ENCODE assay signal across 23 cellular contexts in genomic region chr9:122788831-122789230, GRCh38. TPM values are rescaled to one million over a fixed set of nuclear protein-coding genes. Genes with fewer than 3 reads are reported as not detected.
A peak's percentile ranks its signal among the peaks of the same experiment; 100 is the strongest.
DNase-seq lines count a peak whose midpoint lies in the region; ATAC-seq, FAIRE-seq and TF ChIP-seq lines count a peak whose summit lies in the region.
"Had no signal": no experiment of that assay in that cellular context is flagged by ENCODE, and none has a peak within 500 bp of the region (broad histone marks: within the 10 kb centered on the region; RNA-seq: fewer than 3 reads in every experiment).

TSS of gene OR5C1 (plus strand) at chr9:122788933. CDS start at chr9:122788933, 0 bp downstream.

- H2BK20ac ChIP-seq in IMR-90 (ENCODE audit: low read depth, low read length), result peak within 1 kb of the TSS; percentile 74
- no peak within 1 kb of the TSS for H2BK20ac ChIP-seq in H1 (ENCODE audit: low read length)

- no peak within 1 kb of the TSS for H3K4me3 ChIP-seq in left ventricle myocardium inferior
- H3K4me3 ChIP-seq in IMR-90 (ENCODE audit: insufficient read depth, low read depth, low read length), result no peak within 1 kb of the TSS
- H3K4me3 ChIP-seq in H1 (ENCODE audit: extremely low read depth in 1 of 4, insufficient read depth in 2 of 4, low read depth in 3 of 4, low read length in 4 of 4), result no peak within 1 kb of the TSS
- no peak within 1 kb of the TSS for H3K4me3 ChIP-seq in neuronal stem cell (ENCODE audit: low read length in 2 of 2)
- no peak within 1 kb of the TSS for H3K4me3 ChIP-seq in CD8-positive, alpha-beta T cell (ENCODE audit: low read depth, low read length)
- H3K4me3 ChIP-seq: GM23248, HAP-1 had no signal

- H4K8ac ChIP-seq in IMR-90 (ENCODE audit: low read depth in 2 of 2, low read length in 2 of 2), result no peak within 1 kb of the TSS
- 0 out of 2 replicates have a peak within 1 kb of the TSS, but pooled peaks have one; percentile 16 for H4K8ac ChIP-seq in H1 (ENCODE audit: extremely low read depth, insufficient read depth, low read length)
- H4K8ac ChIP-seq in neuronal stem cell (ENCODE audit: low read depth, low read length), result no peak within 1 kb of the TSS

- no peaks in the 10 kb centered on the region for H3K9me3 ChIP-seq in left ventricle myocardium inferior (replicated peaks)
- no peaks in the 10 kb centered on the region for H3K9me3 ChIP-seq in IMR-90 (ENCODE audit: control insufficient read depth, insufficient read depth, low read length)
- H3K9me3 ChIP-seq in H1 (ENCODE audit: insufficient read depth in 2 of 2, low read depth in 1 of 2, low read length in 1 of 2), result peaks cover 46 to 59% of the 10 kb centered on the region in 2 experiments
- H3K9me3 ChIP-seq in neuronal stem cell (replicated peaks in 1 of 2; ENCODE audit: control insufficient read depth in 2 of 2, insufficient read depth in 1 of 2, low read depth in 1 of 2, low read length in 2 of 2), result peaks cover 0 to 12% of the 10 kb centered on the region in 2 donors
- H3K9me3 ChIP-seq in CD8-positive, alpha-beta T cell (ENCODE audit: low read length), result no peaks in the 10 kb centered on the region
- H3K9me3 ChIP-seq: Caco-2, HAP-1 had no signal

- no peaks in the 10 kb centered on the region for H3K4me1 Mint-ChIP-seq in CD8-positive, alpha-beta T cell (ENCODE audit: low read depth)
- H3K4me1 Mint-ChIP-seq: CD4-positive, alpha-beta memory T cell had no signal

- H3K18ac ChIP-seq in IMR-90 (ENCODE audit: low read depth, low read length) (no peak within 1 kb of the TSS), H1 (ENCODE audit: extremely low read depth, low read length) (no peak within 1 kb of the TSS), neuronal stem cell (ENCODE audit: low read length) (peak within 1 kb of the TSS; percentile 21)

- H2AK5ac ChIP-seq in IMR-90 (ENCODE audit: low read depth, low read length) (peak within 1 kb of the TSS; percentile 13; the same call in 1 of the 2 replicates), H1 (ENCODE audit: low read depth, low read length) (no peak within 1 kb of the TSS), neuronal stem cell (ENCODE audit: low read depth, low read length) (no peak within 1 kb of the TSS)

- no peak for TF ChIP-seq EP300 in H1 (IDR thresholded peaks at IDR 0.05; ENCODE audit: borderline replicate concordance in 1 of 2, low read depth in 2 of 2, low read length in 2 of 2)

- TF ChIP-seq RAD21 in IMR-90 (IDR thresholded peaks at IDR 0.05; ENCODE audit: low read length), result no peak
- TF ChIP-seq RAD21 in H1 (IDR thresholded peaks at IDR 0.05 in 1 of 2, conservative IDR thresholded peaks at IDR 0.05 in 1 of 2; ENCODE audit: low read depth in 2 of 2, low read length in 2 of 2), result no peak

- H3K79me2 ChIP-seq in H1 (ENCODE audit: control insufficient read depth in 1 of 2, insufficient read depth in 2 of 2, low read length in 2 of 2), result no peaks in the 10 kb centered on the region

- H3K4ac ChIP-seq in IMR-90 (ENCODE audit: low read depth, low read length) (peak within 1 kb of the TSS; percentile 51; the same call in 1 of the 2 replicates), H1 (replicated peaks; ENCODE audit: insufficient read length, low read depth, low read length) (no peak within 1 kb of the TSS), neuronal stem cell (ENCODE audit: low read length) (no peak within 1 kb of the TSS)

- H2BK5ac ChIP-seq in IMR-90 (ENCODE audit: low read depth, low read length, poor library complexity, severe bottlenecking), result no peak within 1 kb of the TSS
- no peak within 1 kb of the TSS for H2BK5ac ChIP-seq in H1 (ENCODE audit: low read depth, low read length)
- H2BK5ac ChIP-seq in neuronal stem cell (ENCODE audit: low read length), result no peak within 1 kb of the TSS

- H2AFZ ChIP-seq in IMR-90 (replicated peaks; ENCODE audit: low read length, poor library complexity) (no peak within 1 kb of the TSS), H1 (ENCODE audit: low read length) (no peak within 1 kb of the TSS), neuronal stem cell (ENCODE audit: low read length) (no peak within 1 kb of the TSS)
- H2AFZ ChIP-seq: GM23248 had no signal

- no peak within 1 kb of the TSS for H3K27ac Mint-ChIP-seq in CD8-positive, alpha-beta T cell
- H3K27ac Mint-ChIP-seq: HFFc6 had no signal

- H3K9ac ChIP-seq in IMR-90 (ENCODE audit: low read depth, low read length) (no peak within 1 kb of the TSS), H1 (replicated peaks in 1 of 4; ENCODE audit: extremely low read depth in 1 of 4, low read depth in 3 of 4, low read length in 3 of 4) (no peak within 1 kb of the TSS), neuronal stem cell (ENCODE audit: low read depth, low read length, poor library complexity) (peak within 1 kb of the TSS; percentile 13)
- H3K9ac ChIP-seq: GM23248 had no signal

- dilution Hi-C loops in IMR-90 (cut with HindIII; ENCODE audit: low sequenced_read_pairs, unreplicated experiment), result no loop called here

- H3K9me1 ChIP-seq in IMR-90 (ENCODE audit: insufficient read depth, low read length), result peaks cover 15% of the 10 kb centered on the region

- H2BK15ac ChIP-seq in IMR-90 (ENCODE audit: low read depth, low read length) (0 out of 3 replicates have a peak within 1 kb of the TSS, but pooled peaks have one; percentile 51), H1 (ENCODE audit: low read length) (no peak within 1 kb of the TSS), neuronal stem cell (ENCODE audit: low read length) (no peak within 1 kb of the TSS)

- H2BK12ac ChIP-seq in H1 (ENCODE audit: low read depth, low read length) (no peak within 1 kb of the TSS), neuronal stem cell (ENCODE audit: low read length) (no peak within 1 kb of the TSS)

- H2AK9ac ChIP-seq in IMR-90 (replicated peaks; ENCODE audit: low read depth, low read length, poor library complexity), result no peak within 1 kb of the TSS

- H3K36me3 Mint-ChIP-seq in CD8-positive, alpha-beta T cell, result no peaks in the 10 kb centered on the region

- H4K91ac ChIP-seq in IMR-90 (ENCODE audit: insufficient read depth, low read depth, low read length) (peak within 1 kb of the TSS; percentile 60), H1 (replicated peaks; ENCODE audit: insufficient read length, low read length) (no peak within 1 kb of the TSS), neuronal stem cell (ENCODE audit: low read depth, low read length, poor library complexity) (no peak within 1 kb of the TSS)

- H3K14ac ChIP-seq in IMR-90 (replicated peaks; ENCODE audit: low read depth, low read length), result no peak within 1 kb of the TSS
- no peak within 1 kb of the TSS for H3K14ac ChIP-seq in H1 (ENCODE audit: insufficient read length)
- H3K14ac ChIP-seq in neuronal stem cell (ENCODE audit: low read length), result peak within 1 kb of the TSS; percentile 65

- CTCF ChIA-PET in IMR-90 (lab: Yijun Ruan, JAX) (no interaction called here), H1 (lab: Charles Lee; ENCODE audit: partially characterized antibody) (interaction anchor here (1.0 kb wide), 1 partner anchor 21 kb away, joined by 3 read pairs; no protein-coding TSS in a partner anchor)
- CTCF ChIA-PET in CD8-positive, alpha-beta T cell (lab: Charles Lee), result no interaction called here

- 77% methylated on average over 7 of the region's 12 CpGs; no CpG with 5 or more reads in 1 of the 2 experiments for WGBS in IMR-90 (ENCODE audit: extremely low coverage in 2 of 2, insufficient read length in 1 of 2), 2 experiments
- WGBS in H1 (ENCODE audit: extremely low coverage in 1 of 2, insufficient coverage in 1 of 2, insufficient read length in 1 of 2, insufficient replicate concordance in 2 of 2, low coverage in 1 of 2, low lambda C conversion rate in 2 of 2, missing lambda C conversion rate in 1 of 2), 2 experiments, result 87% methylated on average over 11 of the region's 12 CpGs; no CpG with 5 or more reads in 1 of the 2 experiments
- no CpG with 5 or more reads among the region's 12 CpGs for WGBS in neuronal stem cell (ENCODE audit: extremely low coverage in 2 of 2, insufficient read length in 2 of 2, insufficient replicate concordance in 1 of 2), 2 donors

- H3K56ac ChIP-seq in IMR-90 (ENCODE audit: extremely low read depth, insufficient read depth, low read length) (no peak within 1 kb of the TSS), H1 (replicated peaks; ENCODE audit: insufficient read length, low read depth, low read length) (no peak within 1 kb of the TSS)

- FAIRE-seq in H1 (lab: Jason Lieb, UNC), result no peak
- FAIRE-seq: G401.6, GM12892, GM19239 had no signal

- in situ Hi-C loops in IMR-90 (cut with MboI; ENCODE audit: low sequenced_read_pairs), result no loop called here

- H3K27ac ChIP-seq in left ventricle myocardium inferior (replicated peaks), result no peak within 1 kb of the TSS
- no peak within 1 kb of the TSS for H3K27ac ChIP-seq in IMR-90 (ENCODE audit: insufficient read depth, low read length)
- H3K27ac ChIP-seq in H1 (ENCODE audit: low read depth, low read length), result no peak within 1 kb of the TSS
- H3K27ac ChIP-seq in neuronal stem cell (replicated peaks; ENCODE audit: low read length), result no peak within 1 kb of the TSS
- H3K27ac ChIP-seq in CD8-positive, alpha-beta T cell (ENCODE audit: low read depth, low read length), result no peak within 1 kb of the TSS
- H3K27ac ChIP-seq: GM23248 had no signal

- no peaks in the 10 kb centered on the region for H3K23me2 ChIP-seq in H1 (ENCODE audit: low read depth, low read length)

- H4K5ac ChIP-seq in IMR-90 (ENCODE audit: low read depth, low read length) (no peak within 1 kb of the TSS), H1 (ENCODE audit: insufficient read length, low read depth, low read length) (no peak within 1 kb of the TSS)

- POLR2A ChIA-PET in IMR-90 (lab: Charles Lee; ENCODE audit: unreplicated experiment), result no interaction called here
- POLR2A ChIA-PET in H1 (lab: Charles Lee; ENCODE audit: partially characterized antibody), result no interaction called here
- POLR2A ChIA-PET in CD8-positive, alpha-beta T cell (lab: Charles Lee), result no interaction called here

- no peak within 1 kb of the TSS for H3K23ac ChIP-seq in IMR-90 (ENCODE audit: low read depth, low read length)
- no peak within 1 kb of the TSS for H3K23ac ChIP-seq in H1 (ENCODE audit: insufficient read length)
- peak within 1 kb of the TSS; percentile 70 for H3K23ac ChIP-seq in neuronal stem cell (ENCODE audit: low read depth, low read length, poor library complexity)

- TF ChIP-seq POLR2A in IMR-90 (IDR thresholded peaks at IDR 0.05; ENCODE audit: low read depth, low read length), result no peak
- TF ChIP-seq POLR2A in H1 (IDR thresholded peaks at IDR 0.05; ENCODE audit: control extremely low read depth in 1 of 2, low read depth in 2 of 2, low read length in 2 of 2), result no peak

- TF ChIP-seq CTCF in left ventricle myocardium inferior (IDR thresholded peaks at IDR 0.05; ENCODE audit: borderline replicate concordance), result no peak
- no peak for TF ChIP-seq CTCF in IMR-90 (conservative IDR thresholded peaks at IDR 0.05; ENCODE audit: low read depth, low read length)
- TF ChIP-seq CTCF in H1 (IDR thresholded peaks at IDR 0.05; ENCODE audit: control extremely low read depth in 1 of 3, insufficient read depth in 1 of 3, low read depth in 1 of 3, low read length in 3 of 3), result no peak
- TF ChIP-seq CTCF in CD8-positive, alpha-beta T cell (IDR thresholded peaks at IDR 0.05), result no peak

- H3K4me1 ChIP-seq in left ventricle myocardium inferior (no peaks in the 10 kb centered on the region), IMR-90 (ENCODE audit: control insufficient read depth, insufficient read depth, low read length) (peaks cover 13% of the 10 kb centered on the region), H1 (replicated peaks in 1 of 4; ENCODE audit: control insufficient read depth in 3 of 4, insufficient read depth in 4 of 4, low read length in 3 of 4) (no peaks in the 10 kb centered on the region), neuronal stem cell (ENCODE audit: control insufficient read depth in 2 of 2, insufficient read depth in 1 of 2, low read depth in 1 of 2, low read length in 2 of 2) (no peaks in the 10 kb centered on the region)
- H3K4me1 ChIP-seq in CD8-positive, alpha-beta T cell (ENCODE audit: insufficient read depth, low read length), result no peaks in the 10 kb centered on the region
- H3K4me1 ChIP-seq: HAP-1 had no signal

- intact Hi-C loops in Right ventricle myocardium inferior (cut with DNase I) (no loop called here), left ventricle myocardium inferior (cut with micrococcal nuclease) (no loop called here), IMR-90 (cut with micrococcal nuclease) (no loop called here)
- intact Hi-C loops in CD8-positive, alpha-beta T cell (cut with DNase I, micrococcal nuclease), result no loop called here

- no TSS peak for BruUV-seq in IMR-90 (replicated peaks; lab: Mats Ljungman, UMichigan)

- no peak within 1 kb of the TSS for H3K4me3 Mint-ChIP-seq in CD8-positive, alpha-beta T cell
- H3K4me3 Mint-ChIP-seq: CD4-positive, alpha-beta memory T cell; HFFc6 had no signal

- H3K4me2 ChIP-seq in IMR-90 (ENCODE audit: low read depth, low read length) (no peak within 1 kb of the TSS), H1 (ENCODE audit: insufficient read depth in 1 of 2, low read depth in 2 of 2, low read length in 2 of 2) (no peak within 1 kb of the TSS), neuronal stem cell (ENCODE audit: insufficient read depth, low read length, poor library complexity, severe bottlenecking) (no peak within 1 kb of the TSS)

- no peaks in the 10 kb centered on the region for H3K9me3 Mint-ChIP-seq in CD8-positive, alpha-beta T cell
- H3K9me3 Mint-ChIP-seq: CD4-positive, alpha-beta memory T cell; HFFc6 had no signal

- H3K79me1 ChIP-seq in IMR-90 (ENCODE audit: low read depth in 1 of 2, low read length in 2 of 2) (no peaks in the 10 kb centered on the region), H1 (ENCODE audit: low read depth, low read length) (no peaks in the 10 kb centered on the region), neuronal stem cell (ENCODE audit: low read depth, low read length) (no peaks in the 10 kb centered on the region)

- H4K20me1 ChIP-seq in IMR-90 (ENCODE audit: insufficient read depth, low read length), result no peaks in the 10 kb centered on the region
- H4K20me1 ChIP-seq in H1 (replicated peaks in 1 of 2; ENCODE audit: control insufficient read depth in 1 of 2, insufficient read depth in 2 of 2, low read length in 2 of 2), result no peaks in the 10 kb centered on the region

- no peaks in the 10 kb centered on the region for H3K27me3 Mint-ChIP-seq in CD8-positive, alpha-beta T cell (ENCODE audit: low read depth)
- H3K27me3 Mint-ChIP-seq: CD4-positive, alpha-beta memory T cell had no signal

- H3K27me3 ChIP-seq in left ventricle myocardium inferior (ENCODE audit: low read depth) (no peaks in the 10 kb centered on the region), IMR-90 (ENCODE audit: control insufficient read depth, insufficient read depth, low read length) (no peaks in the 10 kb centered on the region), H1 (replicated peaks in 1 of 4; ENCODE audit: control insufficient read depth in 3 of 4, extremely low read depth in 1 of 4, insufficient read depth in 3 of 4, low read length in 3 of 4) (no peaks in the 10 kb centered on the region), neuronal stem cell (ENCODE audit: control insufficient read depth in 3 of 3, insufficient read depth in 3 of 3, low read depth in 1 of 3, low read length in 3 of 3) (peaks cover 0 to 8% (median 0%) of the 10 kb centered on the region in 3 experiments)
- H3K27me3 ChIP-seq in CD8-positive, alpha-beta T cell (ENCODE audit: insufficient read depth, low read length), result no peaks in the 10 kb centered on the region

- H3K36me3 ChIP-seq in left ventricle myocardium inferior, result no peaks in the 10 kb centered on the region
- no peaks in the 10 kb centered on the region for H3K36me3 ChIP-seq in IMR-90 (ENCODE audit: control insufficient read depth, insufficient read depth, low read length)
- no peaks in the 10 kb centered on the region; a peak in 1 of 8 replicates for H3K36me3 ChIP-seq in H1 (ENCODE audit: control insufficient read depth in 2 of 4, insufficient read depth in 4 of 4, low read length in 3 of 4)
- H3K36me3 ChIP-seq in neuronal stem cell (replicated peaks in 1 of 2; ENCODE audit: control insufficient read depth in 2 of 2, insufficient read depth in 2 of 2, low read length in 2 of 2), result no peaks in the 10 kb centered on the region
- no peaks in the 10 kb centered on the region for H3K36me3 ChIP-seq in CD8-positive, alpha-beta T cell (ENCODE audit: insufficient read depth, low read length)
- H3K36me3 ChIP-seq: HAP-1 had no signal

- DNase-seq in Right ventricle myocardium inferior (ENCODE audit: missing footprints) (peak; percentile 59), left ventricle myocardium inferior (no peak), IMR-90 (no peak), H1 (ENCODE audit: low read depth in 1 of 2, low spot score in 2 of 2) (no peak), neuronal stem cell (ENCODE audit: low spot score) (no peak), NCI-H1048 (lab: John Stamatoyannopoulos, UW) (no peak), NCI-H1092 treated with DMSO at 0.1 percent for 48 hours (lab: John Stamatoyannopoulos, UW) (no peak)
- DNase-seq in CD8-positive, alpha-beta T cell, result no peak
- DNase-seq: C1 segment of cervical spinal cord; Caco-2; CD4-positive, alpha-beta memory T cell; DMS153; DND-41; GM23248; HFFc6 had no signal

- ATAC-seq in Right ventricle myocardium inferior (no peak), IMR-90 (ENCODE audit: low read depth) (no peak)
- ATAC-seq in CD8-positive, alpha-beta T cell, result no peak

- H2BK120ac ChIP-seq in IMR-90 (ENCODE audit: low read depth, low read length) (peak within 1 kb of the TSS; percentile 77), H1 (replicated peaks; ENCODE audit: low read depth, low read length) (no peak within 1 kb of the TSS), neuronal stem cell (ENCODE audit: low read depth, low read length) (no peak within 1 kb of the TSS)

RNA-seq across cellular contexts. Expression of gene OR5C1, which starts in this region (rescaled TPM):
- total RNA-seq in Right ventricle myocardium inferior (not detected), left ventricle myocardium inferior (not detected), IMR-90 (2012; rRNA removed) (not detected in 2 replicates)
- polyA plus RNA-seq in IMR-90 (2012; rRNA removed) (not detected in 2 replicates), H1 (2011; rRNA removed) (not detected in 2 replicates)
- not detected in 2 replicates for polyA plus RNA-seq in IMR-90 (2012; cell fraction: cytosol; rRNA removed)
- not detected in 2 replicates for polyA plus RNA-seq in IMR-90 (2012; cell fraction: nucleus; rRNA removed; ENCODE audit: low replicate concordance)
- total RNA-seq in H1 (2021; fragmentation: NEBNext Ultra II Directional; extraction: Animal tissue kit (Norgen Biotek cat#: 25700)), result not detected in 2 replicates
- not detected for polyA plus RNA-seq in H1 (2011; cell fraction: cytosol; rRNA removed)
- polyA plus RNA-seq in H1 (2011; cell fraction: nucleus; rRNA removed), result not detected
- not detected in 4 replicates for polyA plus RNA-seq in H1 (2012, experiment 1 of 2)
- not detected for polyA plus RNA-seq in H1 (2012, experiment 2 of 2)
- not detected for polyA plus RNA-seq in H1 (2013, experiment 1 of 2)
- polyA plus RNA-seq in H1 (2013, experiment 2 of 2), result not detected
- polyA minus RNA-seq in H1 (2011; rRNA and poly(A)+ RNA removed), result not detected in 2 replicates
- polyA minus RNA-seq in H1 (2011; cell fraction: cytosol; rRNA and poly(A)+ RNA removed), result not detected
- polyA minus RNA-seq in H1 (2011; cell fraction: nucleus; rRNA and poly(A)+ RNA removed), result not detected
- polyA plus RNA-seq in neuronal stem cell (2013, experiment 1 of 2), result not detected
- polyA plus RNA-seq in neuronal stem cell (2013, experiment 2 of 2), result not detected
- total RNA-seq in CD8-positive, alpha-beta T cell, result not detected
- total RNA-seq: A172; A673; Caco-2; CD4-positive, alpha-beta memory T cell; GM23248; H4; HFFc6 had no signal
- polyA plus RNA-seq: BJ; CD4-positive, alpha-beta memory T cell; GM23248 had no signal

Comparison
In these comparisons a context has a peak if more than half of its experiments do, and no peak if none do; other contexts are left out.
1. Peak in DNase-seq in Right ventricle myocardium inferior; RNA of the gene not detected or under 1 TPM.